Comparison of ENCODE assay signal across 8 cellular contexts in genomic region chr21:45309069-45309521, GRCh38. TPM values are rescaled to one million over a fixed set of nuclear protein-coding genes. Genes with fewer than 3 reads are reported as not detected.
A peak's percentile ranks its signal among the peaks of the same experiment; 100 is the strongest.
DNase-seq lines count a peak whose midpoint lies in the region; ATAC-seq and TF ChIP-seq lines count a peak whose summit lies in the region.

No MANE protein-coding gene starts in this region.

- H3K27ac ChIP-seq in MM.1S (ENCODE audit: low read length), result no peak overlapping the region
- H3K27ac ChIP-seq in esophagus muscularis mucosa (replicated peaks in 1 of 4), result peak overlapping the region; percentile 50 to 76 (median 68)

- intact Hi-C loops in esophagus muscularis mucosa (cut with DNase I), result no loop called here

- H3K4me3 ChIP-seq in MM.1S (ENCODE audit: low read length) (no peak overlapping the region), esophagus muscularis mucosa (no peak overlapping the region)

- H3K9me3 ChIP-seq in MM.1S (replicated peaks; ENCODE audit: insufficient read depth, low read length), result no peaks in the 10 kb centered on the region
- H3K9me3 ChIP-seq in esophagus muscularis mucosa, result no peaks in the 10 kb centered on the region

- TF ChIP-seq CTCF in MM.1S (IDR thresholded peaks at IDR 0.05; ENCODE audit: low read length), result peak; percentile 90
- peak; percentile 44 to 67 (median 61) for TF ChIP-seq CTCF in esophagus muscularis mucosa (IDR thresholded peaks at IDR 0.05)
- TF ChIP-seq CTCF in nephron (IDR thresholded peaks at IDR 0.05; ENCODE audit: unreplicated experiment in 3 of 3), result peak; percentile 51 to 61 (median 54)

- no peak overlapping the region for H3K9ac ChIP-seq in MM.1S (ENCODE audit: low read length)

- H3K4me2 ChIP-seq in MM.1S (ENCODE audit: low read depth, low read length), result peak overlapping the region; percentile 37

- POLR2A ChIA-PET in activated CD4-positive, alpha-beta memory T cell treated with anti-CD3 and anti-CD28 coated beads, Interleukin-2, amount 10 ng/mL, durations not matched to agents 7 days and 5 days (lab: Charles Lee), result interaction anchor here (0.7 kb wide), 1 partner anchor 17 kb away, joined by 3 read pairs; no protein-coding TSS in a partner anchor

- H3K36me3 Mint-ChIP-seq in activated CD4-positive, alpha-beta memory T cell treated with anti-CD3 and anti-CD28 coated beads, Interleukin-2, amount 10 ng/mL, durations not matched to agents 7 days and 5 days (ENCODE audit: low read depth), result no peaks in the 10 kb centered on the region
- no peaks in the 10 kb centered on the region for H3K36me3 Mint-ChIP-seq in nephron (ENCODE audit: low read depth)

- H3K79me2 ChIP-seq in MM.1S (ENCODE audit: low read length), result no peaks in the 10 kb centered on the region

- H3K27me3 Mint-ChIP-seq in activated CD4-positive, alpha-beta memory T cell treated with anti-CD3 and anti-CD28 coated beads, Interleukin-2, amount 10 ng/mL, durations not matched to agents 7 days and 5 days, result peaks cover 20% of the 10 kb centered on the region
- peaks cover 11% of the 10 kb centered on the region for H3K27me3 Mint-ChIP-seq in nephron (ENCODE audit: low read depth)

- H3K4me1 Mint-ChIP-seq in activated CD4-positive, alpha-beta memory T cell treated with anti-CD3 and anti-CD28 coated beads, Interleukin-2, amount 10 ng/mL, durations not matched to agents 7 days and 5 days, result peaks cover 13% of the 10 kb centered on the region
- H3K4me1 Mint-ChIP-seq in nephron, result peaks cover 65% of the 10 kb centered on the region

- WGBS in esophagus muscularis mucosa, result 48% methylated on average over 9 of the region's 10 CpGs

- peak; percentile 74 for DNase-seq in EH (ENCODE audit: low read depth)
- DNase-seq in MM.1S, result peak; percentile 61
- peak; percentile 48 for DNase-seq in activated CD4-positive, alpha-beta memory T cell treated with anti-CD3 and anti-CD28 coated beads, Interleukin-2, amount 10 ng/mL, durations not matched to agents 7 days and 5 days
- DNase-seq in esophagus muscularis mucosa (ENCODE audit: extremely low spot score), result no peak
- no peak for DNase-seq in NCI-H2107 treated with DMSO at 0.1 percent for 48 hours (lab: John Stamatoyannopoulos, UW; ENCODE audit: unreplicated experiment)
- no peak for DNase-seq in HuH-7.5 (ENCODE audit: low spot score)

- ATAC-seq in HG03342 (IDR thresholded peaks at IDR 0.05; ENCODE audit: unreplicated experiment), result no peak

- H4K20me1 ChIP-seq in MM.1S (ENCODE audit: insufficient read depth, low read length), result no peaks in the 10 kb centered on the region

- H3K9me3 Mint-ChIP-seq in activated CD4-positive, alpha-beta memory T cell treated with anti-CD3 and anti-CD28 coated beads, Interleukin-2, amount 10 ng/mL, durations not matched to agents 7 days and 5 days, result no peaks in the 10 kb centered on the region
- peaks cover 9% of the 10 kb centered on the region for H3K9me3 Mint-ChIP-seq in nephron

- no peak overlapping the region for H2AFZ ChIP-seq in MM.1S (ENCODE audit: low read length)

- TF ChIP-seq POLR2A in esophagus muscularis mucosa (IDR thresholded peaks at IDR 0.05; ENCODE audit: low read depth), result no peak

- H3F3A ChIP-seq in MM.1S (ENCODE audit: insufficient read depth, low read length), result no peaks in the 10 kb centered on the region

- no peak for TF ChIP-seq EP300 in esophagus muscularis mucosa (IDR thresholded peaks at IDR 0.05)

- H3K4me1 ChIP-seq in MM.1S (ENCODE audit: low read length) (no peaks in the 10 kb centered on the region), esophagus muscularis mucosa (peaks cover 40 to 49% (median 44%) of the 10 kb centered on the region in 4 donors)

- CTCF ChIA-PET in activated CD4-positive, alpha-beta memory T cell treated with anti-CD3 and anti-CD28 coated beads, Interleukin-2, amount 10 ng/mL, durations not matched to agents 7 days and 5 days (lab: Charles Lee), result interaction anchor here (0.9 to 1.4 kb wide), 9 partner anchors 16 to 172 kb away, joined by 3 to 7 read pairs (median 3); partner anchors contain the start of gene POFUT2

- peaks cover 100% of the 10 kb centered on the region for H3K27me3 ChIP-seq in MM.1S (replicated peaks; ENCODE audit: insufficient read depth, low read length)
- H3K27me3 ChIP-seq in esophagus muscularis mucosa, result no peaks in the 10 kb centered on the region

- H3K36me3 ChIP-seq in MM.1S (replicated peaks; ENCODE audit: insufficient read depth, low read length) (no peaks in the 10 kb centered on the region), esophagus muscularis mucosa (no peaks in the 10 kb centered on the region)

- H3K27ac Mint-ChIP-seq in activated CD4-positive, alpha-beta memory T cell treated with anti-CD3 and anti-CD28 coated beads, Interleukin-2, amount 10 ng/mL, durations not matched to agents 7 days and 5 days, result no peak overlapping the region
- H3K27ac Mint-ChIP-seq in nephron, result peak overlapping the region in 2 of 3 experiments; percentile 58 to 86

- H3K9me2 ChIP-seq in MM.1S (replicated peaks; ENCODE audit: insufficient read depth, low read length), result no peaks in the 10 kb centered on the region

- H3K4me3 Mint-ChIP-seq in activated CD4-positive, alpha-beta memory T cell treated with anti-CD3 and anti-CD28 coated beads, Interleukin-2, amount 10 ng/mL, durations not matched to agents 7 days and 5 days, result no peak overlapping the region
- peak overlapping the region in 2 of 3 experiments; percentile 10 to 16 for H3K4me3 Mint-ChIP-seq in nephron

RNA-seq across cellular contexts. Expression of gene POFUT2, which starts 21.4 kb away (rescaled TPM):
- 10 to 100 TPM; 23.5 to 25.1 TPM for total RNA-seq in activated CD4-positive, alpha-beta memory T cell treated with anti-CD3 and anti-CD28 coated beads, Interleukin-2, amount 10 ng/mL, durations not matched to agents 7 days and 5 days
- 10 to 100 TPM; 15.8 to 21.6 (median 18.7) TPM for total RNA-seq in esophagus muscularis mucosa

Comparison
In these comparisons a context has a peak if more than half of its experiments do, and no peak if none do; other contexts are left out.
1. DNase-seq: peak in EH (single experiment), MM.1S (single experiment) and activated CD4-positive, alpha-beta memory T cell treated with anti-CD3 and anti-CD28 coated beads, Interleukin-2, amount 10 ng/mL, durations not matched to agents 7 days and 5 days (single experiment); none in esophagus muscularis mucosa (single experiment), NCI-H2107 treated with DMSO at 0.1 percent for 48 hours (single experiment) and HuH-7.5 (single experiment).
2. Peak in every context shown above with its lines, with median percentiles within 50 percentile points of each other: CTCF ChIP-seq.